ENCODE assay signal across 8 cellular contexts in genomic region chr1:205588691-205589445, GRCh38.
A peak's percentile ranks its signal among the peaks of the same experiment; 100 is the strongest.
DNase-seq lines count a peak whose midpoint lies in the region; ATAC-seq and TF ChIP-seq lines count a peak whose summit lies in the region.

No MANE protein-coding gene starts in this region.

- peak; percentile 59 for TF ChIP-seq CTCF in LNCAP (IDR thresholded peaks at IDR 0.05)
- peak; percentile 72 for TF ChIP-seq CTCF in astrocyte of the spinal cord (IDR thresholded peaks at IDR 0.05; ENCODE audit: low read depth, low read length)
- TF ChIP-seq CTCF in nephron progenitor cell (IDR thresholded peaks at IDR 0.05), result peak; percentile 18

- H3K27ac Mint-ChIP-seq in nephron progenitor cell, result no peak overlapping the region

- H3K27me3 Mint-ChIP-seq in nephron progenitor cell (ENCODE audit: low read depth, poor library complexity), result peaks cover 37% of the 10 kb centered on the region

- DNase-seq in activated CD8-positive, alpha-beta memory T cell treated with anti-CD3 and anti-CD28 coated beads for 24 hours, result peak; percentile 58
- no peak for DNase-seq in activated CD8-positive, alpha-beta memory T cell treated with anti-CD3 and anti-CD28 coated beads, Interleukin-2, amount 50 U/mL, for 4 hours
- DNase-seq in astrocyte of the spinal cord (ENCODE audit: low read depth, low spot score) (peak; percentile 58), nephron progenitor cell (peak; percentile 29), NCI-H2081 treated with DMSO at 0.1 percent for 48 hours (lab: John Stamatoyannopoulos, UW) (no peak), inferior parietal cortex (ENCODE audit: extremely low spot score) (no peak)

- H3K4me1 Mint-ChIP-seq in nephron progenitor cell, result peaks cover 13% of the 10 kb centered on the region

- in situ Hi-C loops in astrocyte of the spinal cord (cut with HindIII; ENCODE audit: low sequenced_read_pairs), result no loop called here

- H3K36me3 Mint-ChIP-seq in nephron progenitor cell (ENCODE audit: low read depth), result no peaks in the 10 kb centered on the region

- H3K4me3 Mint-ChIP-seq in nephron progenitor cell, result no peak overlapping the region

- no peak overlapping the region for H3K4me3 ChIP-seq in astrocyte of the spinal cord (ENCODE audit: low read depth, low read length)

- H3K9me3 Mint-ChIP-seq in nephron progenitor cell, result no peaks in the 10 kb centered on the region

- ATAC-seq in HG03108 (IDR thresholded peaks at IDR 0.05; ENCODE audit: unreplicated experiment), result no peak

Comparison
In these comparisons a context has a peak if more than half of its experiments do, and no peak if none do; other contexts are left out.
1. DNase-seq: peak in activated CD8-positive, alpha-beta memory T cell treated with anti-CD3 and anti-CD28 coated beads for 24 hours (single experiment), astrocyte of the spinal cord (single experiment) and nephron progenitor cell (single experiment); none in activated CD8-positive, alpha-beta memory T cell treated with anti-CD3 and anti-CD28 coated beads, Interleukin-2, amount 50 U/mL, for 4 hours (single experiment), NCI-H2081 treated with DMSO at 0.1 percent for 48 hours (single experiment) and inferior parietal cortex (single experiment).
2. CTCF ChIP-seq: peak in every context shown above with its lines; median percentile 72 in astrocyte of the spinal cord; 59 in LNCAP; 18 in nephron progenitor cell.